22 cellular contexts compared by ENCODE assay signal in genomic region chr6:168016176-168016620, GRCh38. TPM values are rescaled to one million over a fixed set of nuclear protein-coding genes. Genes with fewer than 3 reads are reported as not detected.
"Had no signal": no experiment of that assay in that cellular context is flagged by ENCODE, and none has a peak within 500 bp of the region (broad histone marks: within the 10 kb centered on the region; RNA-seq: fewer than 3 reads in every experiment).

No MANE protein-coding gene starts in this region.

- H3K27ac ChIP-seq: gastrocnemius medialis, left lung, neutrophil, parathyroid adenoma, spleen had no signal

- H3K4me1 ChIP-seq: gastrocnemius medialis, left lung, parathyroid adenoma, spleen had no signal

- DNase-seq: activated CD4-positive, alpha-beta memory T cell treated with anti-CD3 and anti-CD28 coated beads, Interleukin-2, amount 10 ng/mL, durations not matched to agents 7 days and 5 days; activated CD4-positive, alpha-beta T cell treated with anti-CD3 and anti-CD28 coated beads for 48 hours; activated CD4-positive, CD25-positive, alpha-beta regulatory T cell; activated naive CD4-positive, alpha-beta T cell treated with Interleukin-2 at 50 U/mL for 16 hours; activated T-cell treated with anti-CD3 and anti-CD28 coated beads, Interleukin-2, amount 50 U/mL, for 24 hours; cortex of kidney; effector CD4-positive, alpha-beta T cell; gastrocnemius medialis; left lung; naive thymus-derived CD4-positive, alpha-beta T cell; spleen; stimulated activated naive B cell treated with anti-CD40 and anti-IgM and Interleukin-4, amounts not matched to agents 10 μg/mL and 1 μg/mL and 100 μg/mL, for 72 hours; T-helper 1 cell; T-helper 9 cell had no signal

- H2AFZ ChIP-seq: parathyroid adenoma had no signal

- H3K4me3 ChIP-seq: gastrocnemius medialis, left lung, mucosa of descending colon, spleen had no signal

- H3K4me1 Mint-ChIP-seq: activated CD4-positive, alpha-beta memory T cell treated with anti-CD3 and anti-CD28 coated beads, Interleukin-2, amount 10 ng/mL, durations not matched to agents 7 days and 5 days; memory B cell; naive thymus-derived CD4-positive, alpha-beta T cell; stimulated activated naive B cell treated with anti-CD40 and anti-IgM and Interleukin-4, amounts not matched to agents 10 μg/mL and 1 μg/mL and 100 μg/mL, for 72 hours had no signal

- ATAC-seq: gastrocnemius medialis; left lung; naive thymus-derived CD4-positive, alpha-beta T cell; stimulated activated naive B cell treated with anti-CD40 and anti-IgM and Interleukin-4, amounts not matched to agents 10 μg/mL and 1 μg/mL and 100 μg/mL, for 72 hours had no signal

- H3K4me3 Mint-ChIP-seq: activated CD4-positive, alpha-beta memory T cell treated with anti-CD3 and anti-CD28 coated beads, Interleukin-2, amount 10 ng/mL, durations not matched to agents 7 days and 5 days; activated T-cell treated with anti-CD3 and anti-CD28 coated beads, Interleukin-2, amount 50 U/mL, for 24 hours; brain; memory B cell; naive thymus-derived CD4-positive, alpha-beta T cell; stimulated activated naive B cell treated with anti-CD40 and anti-IgM and Interleukin-4, amounts not matched to agents 10 μg/mL and 1 μg/mL and 100 μg/mL, for 72 hours had no signal

- H3K27ac Mint-ChIP-seq: activated CD4-positive, alpha-beta memory T cell treated with anti-CD3 and anti-CD28 coated beads, Interleukin-2, amount 10 ng/mL, durations not matched to agents 7 days and 5 days; activated T-cell treated with anti-CD3 and anti-CD28 coated beads, Interleukin-2, amount 50 U/mL, for 24 hours; activated T-helper 2 cell treated with anti-CD3 and anti-CD28 coated beads, Interferon-gamma antibody, Interleukin-2, Interleukin-4, amounts not matched to agents 10 μg/mL and 5 μg/mL and 100 μg/mL, durations not matched to agents 14 hours and 24 hours and 36 hours; brain; memory B cell; naive thymus-derived CD4-positive, alpha-beta T cell; stimulated activated naive B cell treated with anti-CD40 and anti-IgM and Interleukin-4, amounts not matched to agents 10 μg/mL and 1 μg/mL and 100 μg/mL, for 72 hours had no signal

- H3K79me2 ChIP-seq: parathyroid adenoma had no signal

- H3K36me3 ChIP-seq: gastrocnemius medialis, left lung, neutrophil, spleen, tibial nerve had no signal

- H3K9ac ChIP-seq: parathyroid adenoma had no signal

- H3K27me3 Mint-ChIP-seq: stimulated activated naive B cell treated with anti-CD40 and anti-IgM and Interleukin-4, amounts not matched to agents 10 μg/mL and 1 μg/mL and 100 μg/mL, for 72 hours had no signal

- H3K27me3 ChIP-seq: left lung, neutrophil, spleen, tibial nerve had no signal

RNA-seq across cellular contexts. Expression of gene KIF25, which starts 18.7 kb away (rescaled TPM):
- total RNA-seq: activated CD4-positive, alpha-beta memory T cell treated with anti-CD3 and anti-CD28 coated beads, Interleukin-2, amount 10 ng/mL, durations not matched to agents 7 days and 5 days; activated T-helper 2 cell treated with anti-CD3 and anti-CD28 coated beads, Interferon-gamma antibody, Interleukin-2, Interleukin-4, amounts not matched to agents 10 μg/mL and 5 μg/mL and 100 μg/mL, durations not matched to agents 14 hours and 24 hours and 36 hours; kidney epithelial cell; tibial nerve had no signal
- polyA plus RNA-seq: naive thymus-derived CD4-positive, alpha-beta T cell had no signal
